In the genomic region with DNA sequence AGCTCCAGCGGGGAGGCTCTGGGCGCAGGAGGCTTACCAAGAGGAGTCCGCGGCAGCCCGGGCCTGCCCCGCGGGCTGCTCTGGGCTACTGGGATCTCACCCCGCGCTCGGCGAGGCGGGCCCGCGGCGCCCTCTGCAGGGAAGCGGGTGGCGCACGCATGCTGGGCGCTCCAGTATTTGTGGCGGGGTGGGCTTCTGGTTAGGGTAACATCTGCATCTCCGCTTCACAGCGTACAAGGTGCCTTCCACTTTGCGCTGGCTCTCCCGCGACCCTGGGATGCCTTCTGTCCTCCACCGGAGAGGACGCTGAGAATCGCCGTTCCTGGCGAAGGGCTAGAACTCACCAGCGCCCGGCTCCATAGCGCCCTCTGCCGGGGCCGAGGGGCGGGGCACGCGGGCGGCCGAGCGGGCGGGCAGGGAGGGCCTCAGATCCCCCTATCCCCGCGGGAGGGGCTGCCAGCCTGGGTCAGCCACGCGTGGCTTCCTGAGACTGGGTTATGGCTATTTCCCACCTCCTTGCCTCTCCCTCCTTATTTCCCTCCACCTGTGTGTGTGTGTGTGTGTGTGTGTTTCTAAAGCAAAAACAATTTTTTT, we compare ENCODE assay signal across 7 cellular contexts.
DNase-seq lines count a peak whose midpoint lies in the region; ATAC-seq and TF ChIP-seq lines count a peak whose summit lies in the region.

No MANE protein-coding gene starts in this region.

- DNase-seq in NCI-H1694 (lab: John Stamatoyannopoulos, UW), result peak; percentile 67
- DNase-seq in T-helper 9 cell, result peak; percentile 73
- peak; percentile 82 for DNase-seq in astrocyte of the spinal cord (ENCODE audit: low read depth, low spot score)
- DNase-seq in skeletal muscle cell (ENCODE audit: low read depth), result no peak

- H3K4me3 ChIP-seq in astrocyte of the spinal cord (ENCODE audit: low read depth, low read length) (peak overlapping the region; percentile 52), iPS-11a (ENCODE audit: low read depth, low read length) (peak overlapping the region; percentile 58), skeletal muscle cell (ENCODE audit: low read depth, low read length) (peak overlapping the region; percentile 59)

- TF ChIP-seq CTCF in astrocyte of the spinal cord (IDR thresholded peaks at IDR 0.05; ENCODE audit: low read depth, low read length), result peak; percentile 66

- peak; percentile 89 for ATAC-seq in GM18499 (IDR thresholded peaks at IDR 0.05; ENCODE audit: insufficient read depth, unreplicated experiment)
- peak; percentile 87 for ATAC-seq in HG02938 (IDR thresholded peaks at IDR 0.05; ENCODE audit: unreplicated experiment)

- in situ Hi-C loops in astrocyte of the spinal cord (cut with HindIII; ENCODE audit: low sequenced_read_pairs), result no loop called here
